ENCODE assay signal across 8 cellular contexts in the genomic region with DNA sequence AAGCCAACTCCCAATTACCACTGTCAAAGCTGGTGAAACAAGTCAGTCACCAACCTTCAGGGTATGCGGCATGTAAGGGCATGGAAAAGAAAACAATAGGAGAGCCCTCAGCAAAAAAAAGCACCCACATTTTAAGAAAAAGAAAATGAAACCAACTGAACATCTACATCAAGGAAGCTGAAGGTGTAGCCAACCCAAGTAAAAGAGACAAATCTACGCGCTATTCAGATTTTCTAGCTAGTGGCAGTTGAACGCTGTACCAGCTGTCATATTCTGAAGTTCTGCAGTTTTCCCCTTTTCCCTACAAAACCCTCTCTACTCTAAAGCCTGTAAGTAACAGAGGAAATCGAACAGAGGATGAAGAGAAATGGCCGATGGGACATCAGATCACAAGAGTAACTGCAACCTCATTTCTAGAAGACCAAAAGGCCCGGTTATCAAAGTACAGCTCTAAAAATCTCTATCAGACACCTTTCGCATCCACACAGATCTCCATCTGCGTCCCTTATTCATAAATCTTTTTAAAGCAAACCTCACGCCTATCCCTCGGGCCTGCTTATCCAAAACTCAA. TPM values are rescaled to one million over a fixed set of nuclear protein-coding genes. Genes with fewer than 3 reads are reported as not detected.
A peak's percentile ranks its signal among the peaks of the same experiment; 100 is the strongest.
DNase-seq lines count a peak whose midpoint lies in the region; ATAC-seq, FAIRE-seq and TF ChIP-seq lines count a peak whose summit lies in the region.

No MANE protein-coding gene starts in this region.

- H3K9ac ChIP-seq in mesendoderm (ENCODE audit: low read length), result peak overlapping the region; percentile 58

- peak overlapping the region; percentile 88 for H3K56ac ChIP-seq in mesendoderm (ENCODE audit: low read length)

- no peak overlapping the region for H2BK15ac ChIP-seq in mesendoderm (replicated peaks; ENCODE audit: low read depth)

- no peak overlapping the region for H3K23ac ChIP-seq in mesendoderm (ENCODE audit: low read length)

- H4K8ac ChIP-seq in mesendoderm (ENCODE audit: low read depth, low read length), result no peak overlapping the region

- peak overlapping the region; percentile 32 for H3K4me2 ChIP-seq in mesendoderm (ENCODE audit: low read length)

- no peak for TF ChIP-seq POLR2A in GM12891 (IDR thresholded peaks at IDR 0.05; ENCODE audit: low read depth, low read length)

- H3K9me3 ChIP-seq in aorta (ENCODE audit: control insufficient read depth, low read length), result no peaks in the 10 kb centered on the region

- intact Hi-C loops in aorta (cut with DNase I), result loop anchor here (5.0 to 10.0 kb wide), 4 partner anchors 62 to 1778 kb away; a partner anchor contains a TSS

- peaks cover 24% of the 10 kb centered on the region for H3K36me3 Mint-ChIP-seq in central memory CD8-positive, alpha-beta T cell (ENCODE audit: insufficient read depth)

- H2BK120ac ChIP-seq in mesendoderm (ENCODE audit: low read depth, low read length), result no peak overlapping the region

- H3K9me3 Mint-ChIP-seq in central memory CD8-positive, alpha-beta T cell, result no peaks in the 10 kb centered on the region

- H3K4me1 ChIP-seq in mesendoderm (ENCODE audit: control insufficient read depth, low read depth, low read length) (peaks cover 10% of the 10 kb centered on the region), aorta (ENCODE audit: control insufficient read depth in 1 of 2, insufficient read depth in 2 of 2, low read length in 2 of 2) (peaks cover 0 to 11% of the 10 kb centered on the region in 2 donors)

- H3K4me1 Mint-ChIP-seq in central memory CD8-positive, alpha-beta T cell, result peaks cover 69% of the 10 kb centered on the region

- no peak overlapping the region for H4K5ac ChIP-seq in mesendoderm (ENCODE audit: low read length)

- H2AK5ac ChIP-seq in mesendoderm (ENCODE audit: low read length), result no peak overlapping the region

- FAIRE-seq in GM12891 (lab: Jason Lieb, UNC), result peak; percentile 38

- peaks cover 9% of the 10 kb centered on the region for H3K79me1 ChIP-seq in mesendoderm (ENCODE audit: low read length)

- no peak overlapping the region for H3K18ac ChIP-seq in mesendoderm (ENCODE audit: low read length)

- no peak overlapping the region for H2BK5ac ChIP-seq in mesendoderm (ENCODE audit: low read length)

- H3K4me3 ChIP-seq in mesendoderm (ENCODE audit: low read length) (peak overlapping the region; percentile 1), aorta (ENCODE audit: low read length in 2 of 2) (peak overlapping the region; percentile 41 to 71)

- no peaks in the 10 kb centered on the region for H3K27me3 ChIP-seq in mesendoderm (ENCODE audit: insufficient read depth, low read length, poor library complexity)
- no peaks in the 10 kb centered on the region for H3K27me3 ChIP-seq in aorta (ENCODE audit: control insufficient read depth in 1 of 2, insufficient read depth in 2 of 2, low read length in 1 of 2)

- DNase-seq in GM12891 (ENCODE audit: insufficient read length, low spot score), result no peak
- DNase-seq in NCI-H1694 (lab: John Stamatoyannopoulos, UW), result peak; percentile 5
- no peak for DNase-seq in central memory CD8-positive, alpha-beta T cell (ENCODE audit: low spot score in 2 of 2)
- DNase-seq in mesendoderm, result no peak
- no peak for DNase-seq in aorta
- DNase-seq in NCI-H1436 (lab: John Stamatoyannopoulos, UW), result no peak
- DNase-seq in NCI-H510A (lab: John Stamatoyannopoulos, UW), result no peak

- no CpG with 5 or more reads among the region's 11 CpGs for WGBS in mesendoderm (ENCODE audit: extremely low coverage, insufficient coverage, low lambda C conversion rate)
- 18 to 22% methylated on average over 11 of the region's 11 CpGs for WGBS in aorta, 2 donors

- H3K27me3 Mint-ChIP-seq in central memory CD8-positive, alpha-beta T cell, result no peaks in the 10 kb centered on the region

- peaks cover 32% of the 10 kb centered on the region for H3K79me2 ChIP-seq in mesendoderm (ENCODE audit: control insufficient read depth, insufficient read depth, low read length)

- H3K27ac Mint-ChIP-seq in central memory CD8-positive, alpha-beta T cell (ENCODE audit: low read depth), result peak overlapping the region; percentile 95

- H3K27ac ChIP-seq in mesendoderm (ENCODE audit: low read depth, low read length), result no peak overlapping the region
- H3K27ac ChIP-seq in aorta (ENCODE audit: low read depth in 1 of 2, low read length in 2 of 2), result no peak overlapping the region

- peak overlapping the region; percentile 96 for H3K4me3 Mint-ChIP-seq in central memory CD8-positive, alpha-beta T cell

- no peak overlapping the region for H3K4ac ChIP-seq in mesendoderm (ENCODE audit: low read depth, low read length)

- no peaks in the 10 kb centered on the region for H3K36me3 ChIP-seq in mesendoderm (ENCODE audit: control insufficient read depth, insufficient read depth, low read length)
- H3K36me3 ChIP-seq in aorta (ENCODE audit: control insufficient read depth in 1 of 2, insufficient read depth in 2 of 2, low read length in 1 of 2), result no peaks in the 10 kb centered on the region

- ATAC-seq in central memory CD8-positive, alpha-beta T cell (replicated peaks; ENCODE audit: extremely low read depth, poor library complexity, severe bottlenecking), result no peak
- ATAC-seq in aorta (ENCODE audit: low FRiP score), result no peak
- ATAC-seq in HG03342 (IDR thresholded peaks at IDR 0.05; ENCODE audit: unreplicated experiment), result no peak

TF ChIP-seq in GM12891, 5 proteins besides CTCF, POLR2A, EP300 and RAD21:
- TF ChIP-seq PAX5 (IDR thresholded peaks at IDR 0.05; ENCODE audit: insufficient read depth, low read length, severe bottlenecking) (no peak), SPI1 (IDR thresholded peaks at IDR 0.05; ENCODE audit: low read depth, low read length) (no peak), POU2F2 (IDR thresholded peaks at IDR 0.05; ENCODE audit: low read depth, low read length) (no peak), TAF1 (IDR thresholded peaks at IDR 0.05; ENCODE audit: low read depth, low read length) (no peak; the same call in 1 of the 2 replicates), POLR2AphosphoS5 (IDR thresholded peaks at IDR 0.05; ENCODE audit: low read depth, low read length) (no peak)

RNA-seq across cellular contexts. Expression of a gene that starts 1.4 kb away (rescaled TPM):
- polyA plus RNA-seq in GM12891 (2012; ENCODE audit: low read depth, missing spikeins), result 77.0 TPM
- polyA plus RNA-seq in mesendoderm (2013, experiment 1 of 2), result 19.4 TPM
- polyA plus RNA-seq in mesendoderm (2013, experiment 2 of 2), result 19.5 TPM
- 100 to 1,000 TPM; 149 to 166 TPM for total RNA-seq in aorta
- polyA plus RNA-seq in aorta, result 10 to 100 TPM in 1 of 2 donors, 1 to 10 TPM in 1; 8.1 to 43.2 TPM
